In the genomic region with DNA sequence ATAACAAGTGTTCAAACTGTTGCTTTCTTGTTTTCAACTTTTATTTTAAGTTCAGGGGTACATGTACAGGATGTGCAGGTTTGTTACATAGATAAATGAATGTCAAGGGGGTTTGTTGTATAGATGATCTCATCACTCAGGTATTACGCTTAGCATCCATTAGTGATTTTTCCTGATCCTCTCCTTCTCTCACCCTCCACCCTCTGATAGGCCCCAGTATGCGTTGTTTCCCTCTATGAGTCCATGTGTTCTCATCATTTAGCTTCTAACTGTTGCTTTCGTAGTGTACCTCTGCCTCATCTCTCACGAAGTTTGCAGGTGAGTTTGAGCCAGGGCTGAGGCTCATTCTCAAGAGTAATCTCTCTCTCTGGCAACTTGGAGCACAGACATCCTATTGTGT, we compare ENCODE assay signal across 1 cellular context.
TF ChIP-seq lines count a peak whose summit lies in the region.

No MANE protein-coding gene starts in this region.

TF ChIP-seq in GM23338, 12 proteins besides CTCF, POLR2A, EP300 and RAD21 (continued from another document):
- TF ChIP-seq, protein P1, sequence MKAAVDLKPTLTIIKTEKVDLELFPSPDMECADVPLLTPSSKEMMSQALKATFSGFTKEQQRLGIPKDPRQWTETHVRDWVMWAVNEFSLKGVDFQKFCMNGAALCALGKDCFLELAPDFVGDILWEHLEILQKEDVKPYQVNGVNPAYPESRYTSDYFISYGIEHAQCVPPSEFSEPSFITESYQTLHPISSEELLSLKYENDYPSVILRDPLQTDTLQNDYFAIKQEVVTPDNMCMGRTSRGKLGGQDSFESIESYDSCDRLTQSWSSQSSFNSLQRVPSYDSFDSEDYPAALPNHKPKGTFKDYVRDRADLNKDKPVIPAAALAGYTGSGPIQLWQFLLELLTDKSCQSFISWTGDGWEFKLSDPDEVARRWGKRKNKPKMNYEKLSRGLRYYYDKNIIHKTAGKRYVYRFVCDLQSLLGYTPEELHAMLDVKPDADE (IDR thresholded peaks at IDR 0.05) = no peak
- no peak for TF ChIP-seq REST (IDR thresholded peaks at IDR 0.05; ENCODE audit: unreplicated experiment)
- no peak for TF ChIP-seq JUNB (IDR thresholded peaks at IDR 0.05; ENCODE audit: unreplicated experiment)
- no peak for TF ChIP-seq EZH2 (IDR thresholded peaks at IDR 0.05; ENCODE audit: low read depth, unreplicated experiment)
- TF ChIP-seq POLR2AphosphoS5 (IDR thresholded peaks at IDR 0.05; ENCODE audit: low read depth) = no peak
- no peak for TF ChIP-seq EZH2phosphoT487 (IDR thresholded peaks at IDR 0.05; ENCODE audit: unreplicated experiment)
TF ChIP-seq in GM23338: peak in this region for 0.
